ENCODE assay signal across 28 cellular contexts in the genomic region with DNA sequence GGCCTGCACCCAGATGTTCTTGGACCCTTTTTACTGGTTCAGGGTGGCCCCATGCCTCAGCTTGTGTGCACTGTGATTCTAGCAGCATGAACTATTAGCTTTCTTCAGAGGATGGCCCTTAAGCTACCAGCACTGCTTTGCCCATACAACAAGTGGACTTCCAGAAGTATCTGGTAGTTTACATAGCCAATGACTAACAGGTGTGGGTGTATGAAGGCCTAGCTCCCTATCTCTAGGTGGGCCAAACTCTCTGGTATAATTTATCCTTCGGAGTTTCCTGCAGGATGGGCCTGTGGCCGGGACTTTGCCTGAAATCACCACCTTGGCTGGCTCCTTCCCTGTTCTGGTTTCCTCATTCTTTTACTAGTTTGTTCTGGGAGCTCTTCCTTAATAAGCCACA. TPM values are rescaled to one million over a fixed set of nuclear protein-coding genes. Genes with fewer than 3 reads are reported as not detected.
"Had no signal": no experiment of that assay in that cellular context is flagged by ENCODE, and none has a peak within 500 bp of the region (broad histone marks: within the 10 kb centered on the region; RNA-seq: fewer than 3 reads in every experiment).

No MANE protein-coding gene starts in this region.

- H3K27me3 ChIP-seq: cardiac muscle cell had no signal

- H3K27ac ChIP-seq: cardiac muscle cell, KMS-11 had no signal

- H3K36me3 ChIP-seq: cardiac muscle cell had no signal

- DNase-seq: activated B cell treated with CpG ODN at 0.5 μM for 24 hours; activated CD4-positive, alpha-beta memory T cell treated with anti-CD3 and anti-CD28 coated beads for 36 hours; activated CD4-positive, alpha-beta T cell treated with anti-CD3 and anti-CD28 coated beads for 1 hour; activated CD4-positive, alpha-beta T cell treated with anti-CD3 and anti-CD28 coated beads, Interleukin-2, amount 10 ng/mL, durations not matched to agents 24 days and 14 days; activated CD8-positive, alpha-beta memory T cell treated with anti-CD3 and anti-CD28 coated beads for 24 hours; activated effector memory CD4-positive, alpha-beta T cell treated with anti-CD3 and anti-CD28 coated beads, Interleukin-2, amount 50 U/mL, for 16 hours; activated naive CD4-positive, alpha-beta T cell treated with Interleukin-2 at 50 U/mL for 16 hours; activated naive CD8-positive, alpha-beta T cell treated with anti-CD3 and anti-CD28 coated beads, Interleukin-2, amount 50 U/mL, for 24 hours; activated T-cell treated with anti-CD3 and anti-CD28 coated beads, Interleukin-2, amount 50 U/mL, for 4 hours; amniotic stem cell; MM.1S; NCI-H1105; NCI-H1436; NCI-H187; NCI-H2081; NCI-H510A treated with DMSO at 0.1 percent for 48 hours; NCI-H69; NK-92 treated with Interleukin-12 subunit alpha and Interleukin-12 subunit beta, amount 100 ng/mL, for 24 hours; PC-3; SIG-M5; T-cell; T-helper 2 cell; T1000 had no signal

- ATAC-seq: activated naive CD4-positive, alpha-beta T cell treated with anti-CD3 and anti-CD28 coated beads, Interleukin-2, amount 50 U/mL, for 72 hours; activated naive CD8-positive, alpha-beta T cell treated with anti-CD3 and anti-CD28 coated beads, Interleukin-2, amount 50 U/mL, for 24 hours; activated T-cell treated with anti-CD3 and anti-CD28 coated beads, Interleukin-2, amount 50 U/mL, for 4 hours; PC-3; T-cell had no signal

- H3K4me3 ChIP-seq: cardiac muscle cell had no signal

- H3K9ac ChIP-seq: KMS-11 had no signal

- FAIRE-seq: astrocyte, TTC549 had no signal

- H3K4me2 ChIP-seq: KMS-11 had no signal

RNA-seq across cellular contexts. Expression of a gene that starts 26.1 kb away (rescaled TPM):
- total RNA-seq: activated B cell treated with CpG ODN at 0.5 μM for 24 hours had no signal
